Comparison of ENCODE assay signal across 8 cellular contexts in genomic region chr20:22403860-22404608, GRCh38.
DNase-seq lines count a peak whose midpoint lies in the region; ATAC-seq, FAIRE-seq and TF ChIP-seq lines count a peak whose summit lies in the region.

No MANE protein-coding gene starts in this region.

- POLR2A ChIA-PET in GM12878 (lab: Charles Lee) = no interaction called here
- POLR2A ChIA-PET in activated CD4-positive, alpha-beta memory T cell treated with anti-CD3 and anti-CD28 coated beads for 36 hours (lab: Charles Lee) = no interaction called here

- H3K4me1 ChIP-seq in BLaER1 (peaks cover 23% of the 10 kb centered on the region), GM12878 (ENCODE audit: control insufficient read depth, insufficient read depth, low read length) (no peaks in the 10 kb centered on the region; the same call in 1 of the 2 replicates), BE2C (no peaks in the 10 kb centered on the region)

- H3K27me3 Mint-ChIP-seq in activated CD4-positive, alpha-beta memory T cell treated with anti-CD3 and anti-CD28 coated beads for 36 hours = no peaks in the 10 kb centered on the region

- no peak for TF ChIP-seq POLR2A in GM12878 (IDR thresholded peaks at IDR 0.05; ENCODE audit: low read depth, low read length)

- H4K20me1 ChIP-seq in BLaER1 (no peaks in the 10 kb centered on the region), GM12878 (ENCODE audit: control insufficient read depth, insufficient read depth) (no peaks in the 10 kb centered on the region)

- H3K9me3 Mint-ChIP-seq in activated CD4-positive, alpha-beta memory T cell treated with anti-CD3 and anti-CD28 coated beads for 36 hours = peaks cover 3% of the 10 kb centered on the region

- H3K36me3 Mint-ChIP-seq in activated CD4-positive, alpha-beta memory T cell treated with anti-CD3 and anti-CD28 coated beads for 36 hours = no peaks in the 10 kb centered on the region

- ATAC-seq in GM12878 (no peak), HG02852 (IDR thresholded peaks at IDR 0.05; ENCODE audit: unreplicated experiment) (no peak)

- H3K27ac ChIP-seq in BLaER1 (no peak overlapping the region), GM12878 (ENCODE audit: control insufficient read depth, insufficient read depth) (no peak overlapping the region)

- H3K9ac ChIP-seq in BLaER1 = no peak overlapping the region
- no peak overlapping the region for H3K9ac ChIP-seq in GM12878 (ENCODE audit: control insufficient read depth, insufficient read depth, low read length)

- RAD21 ChIA-PET in GM12878 (lab: Charles Lee; ENCODE audit: unreplicated experiment) = no interaction called here

- no peaks in the 10 kb centered on the region for H3K36me3 ChIP-seq in BLaER1
- H3K36me3 ChIP-seq in GM12878 (ENCODE audit: control insufficient read depth in 2 of 2, insufficient read depth in 2 of 2, low read length in 1 of 2) = no peaks in the 10 kb centered on the region
- H3K36me3 ChIP-seq in BE2C = no peaks in the 10 kb centered on the region

- TF ChIP-seq RAD21 in GM12878 (IDR thresholded peaks at IDR 0.05; ENCODE audit: insufficient read depth, low read depth, low read length) = no peak

- no peak for TF ChIP-seq EP300 in GM12878 (IDR thresholded peaks at IDR 0.05; ENCODE audit: borderline replicate concordance in 1 of 2, control insufficient read depth in 1 of 2, low read depth in 2 of 2, low read length in 2 of 2)

- no peak overlapping the region for H3K4me3 Mint-ChIP-seq in activated CD4-positive, alpha-beta memory T cell treated with anti-CD3 and anti-CD28 coated beads for 36 hours

- no TSS peak for BruUV-seq in GM12878 (replicated peaks; lab: Mats Ljungman, UMichigan)

- no peak overlapping the region for H3K27ac Mint-ChIP-seq in activated CD4-positive, alpha-beta memory T cell treated with anti-CD3 and anti-CD28 coated beads for 36 hours

- SMC1A ChIA-PET in GM12878 (lab: Charles Lee; ENCODE audit: uncharacterized antibody, unreplicated experiment) = interaction anchor here (0.6 to 1.2 kb wide), 2 partner anchors 11 to 13 kb away, joined by 3 read pairs; no protein-coding TSS in a partner anchor

- H3K4me2 ChIP-seq in BLaER1 (peak overlapping the region; percentile 3), GM12878 (ENCODE audit: control insufficient read depth, insufficient read depth) (peak overlapping the region; percentile 50)

- intact Hi-C loops in GM12878 (cut with micrococcal nuclease; ENCODE audit: unreplicated experiment) = no loop called here
- intact Hi-C loops in activated CD4-positive, alpha-beta memory T cell treated with anti-CD3 and anti-CD28 coated beads for 36 hours (cut with micrococcal nuclease) = no loop called here

- TF ChIP-seq CTCF in LNCaP clone FGC (IDR thresholded peaks at IDR 0.05; ENCODE audit: control insufficient read depth, extremely low read depth, insufficient read depth) (no peak), GM12878 (IDR thresholded peaks at IDR 0.05 in 2 of 3, conservative IDR thresholded peaks at IDR 0.05 in 1 of 3; ENCODE audit: control insufficient read depth in 2 of 3, extremely low read depth in 1 of 3, insufficient read depth in 1 of 3, low read depth in 3 of 3, low read length in 3 of 3) (no peak), BE2C (IDR thresholded peaks at IDR 0.05; ENCODE audit: low read depth, low read length) (no peak)

- in situ Hi-C loops in GM12878 (cut with MboI) = loop anchor here (5.0 kb wide), 1 partner anchor 48 kb away; no protein-coding TSS in a partner anchor

- no peaks in the 10 kb centered on the region for H3K4me1 Mint-ChIP-seq in activated CD4-positive, alpha-beta memory T cell treated with anti-CD3 and anti-CD28 coated beads for 36 hours (ENCODE audit: low read depth)

- 20% methylated on average over 12 of the region's 12 CpGs for WGBS in GM12878 (ENCODE audit: insufficient coverage, insufficient replicate concordance, low lambda C conversion rate, missing lambda C conversion rate)

- no peak for FAIRE-seq in GM12878 (lab: Jason Lieb, UNC)

- DNase-seq in LNCaP clone FGC (ENCODE audit: low read depth) = peak; percentile 67
- no peak for DNase-seq in GM12878 (ENCODE audit: low read depth, low spot score)
- peak; percentile 60 for DNase-seq in myocyte (ENCODE audit: low read depth)
- DNase-seq in activated CD4-positive, alpha-beta memory T cell treated with anti-CD3 and anti-CD28 coated beads for 36 hours = no peak
- DNase-seq in BE2C = no peak
- no peak for DNase-seq in OCI-M2 (lab: John Stamatoyannopoulos, UW; ENCODE audit: unreplicated experiment)

- H3K4me3 ChIP-seq in BLaER1 (no peak overlapping the region), LNCaP clone FGC (ENCODE audit: low read depth, low read length) (no peak overlapping the region), GM12878 (peak overlapping the region; percentile 50), BE2C (ENCODE audit: low read depth, low read length) (no peak overlapping the region)

- H3K9me3 ChIP-seq in BLaER1 = no peaks in the 10 kb centered on the region
- H3K9me3 ChIP-seq in GM12878 (replicated peaks; ENCODE audit: control insufficient read depth, insufficient read depth, low read length) = no peaks in the 10 kb centered on the region
- H3K9me3 ChIP-seq in BE2C = no peaks in the 10 kb centered on the region

- no peaks in the 10 kb centered on the region for H3K79me2 ChIP-seq in GM12878 (ENCODE audit: control insufficient read depth, insufficient read depth, low read length)

- H2AFZ ChIP-seq in GM12878 (ENCODE audit: control insufficient read depth, low read depth, low read length) = peak overlapping the region; percentile 61

- CTCF ChIA-PET in GM12878 (lab: Yijun Ruan, JAX) = interaction anchor here (1.2 kb wide), 1 partner anchor 28 kb away, joined by 3 read pairs; no protein-coding TSS in a partner anchor
- CTCF ChIA-PET in activated CD4-positive, alpha-beta memory T cell treated with anti-CD3 and anti-CD28 coated beads for 36 hours (lab: Charles Lee) = no interaction called here

- no peaks in the 10 kb centered on the region for H3K27me3 ChIP-seq in BLaER1
- H3K27me3 ChIP-seq in GM12878 (replicated peaks in 1 of 2; ENCODE audit: control insufficient read depth in 2 of 2, insufficient read depth in 2 of 2, low read length in 1 of 2) = no peaks in the 10 kb centered on the region
- no peaks in the 10 kb centered on the region for H3K27me3 ChIP-seq in BE2C

TF ChIP-seq in GM12878, 131 proteins besides CTCF, POLR2A, EP300 and RAD21:
- TF ChIP-seq RAD51 (IDR thresholded peaks at IDR 0.05) = no peak
- TF ChIP-seq IKZF1 (conservative IDR thresholded peaks at IDR 0.05) = no peak
- TF ChIP-seq, protein P1, sequence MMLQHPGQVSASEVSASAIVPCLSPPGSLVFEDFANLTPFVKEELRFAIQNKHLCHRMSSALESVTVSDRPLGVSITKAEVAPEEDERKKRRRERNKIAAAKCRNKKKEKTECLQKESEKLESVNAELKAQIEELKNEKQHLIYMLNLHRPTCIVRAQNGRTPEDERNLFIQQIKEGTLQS (IDR thresholded peaks at IDR 0.05; ENCODE audit: borderline replicate concordance, extremely low read depth, low read depth, low read length) = no peak
- no peak for TF ChIP-seq BACH1 (IDR thresholded peaks at IDR 0.05; ENCODE audit: borderline replicate concordance)
- TF ChIP-seq TCF12 (IDR thresholded peaks at IDR 0.05; ENCODE audit: low read depth, low read length) = no peak
- no peak for TF ChIP-seq HDGF (IDR thresholded peaks at IDR 0.05)
- no peak for TF ChIP-seq PAX5 (IDR thresholded peaks at IDR 0.05; ENCODE audit: borderline replicate concordance, low read depth, low read length)
- no peak for TF ChIP-seq SMARCA5 (IDR thresholded peaks at IDR 0.05)
- no peak for TF ChIP-seq RFX5 (IDR thresholded peaks at IDR 0.05; ENCODE audit: low read depth, low read length)
- TF ChIP-seq ZBTB33 (IDR thresholded peaks at IDR 0.05) = no peak
- no peak for TF ChIP-seq USF1 (IDR thresholded peaks at IDR 0.05; ENCODE audit: borderline replicate concordance, extremely low read length, insufficient read depth, low read depth, low read length)
- no peak for TF ChIP-seq BRCA1 (IDR thresholded peaks at IDR 0.05; ENCODE audit: low read depth, low read length)
- no peak for TF ChIP-seq NR2C2 (IDR thresholded peaks at IDR 0.05; ENCODE audit: borderline replicate concordance, control insufficient read depth, insufficient read length, low read depth)
- TF ChIP-seq BHLHE40 (IDR thresholded peaks at IDR 0.05; ENCODE audit: borderline replicate concordance in 1 of 2, low read depth in 2 of 2, low read length in 1 of 2) = no peak
- no peak for TF ChIP-seq ATF7 (IDR thresholded peaks at IDR 0.05; ENCODE audit: low read depth)
- no peak for TF ChIP-seq ZNF207 (IDR thresholded peaks at IDR 0.05; ENCODE audit: borderline replicate concordance)
- TF ChIP-seq POLR2AphosphoS5 (IDR thresholded peaks at IDR 0.05; ENCODE audit: low read length) = no peak
- TF ChIP-seq ESRRA (IDR thresholded peaks at IDR 0.05; ENCODE audit: low read length) = no peak
- no peak for TF ChIP-seq TBL1XR1 (IDR thresholded peaks at IDR 0.05; ENCODE audit: low read depth, low read length)

Comparison
In these comparisons a context has a peak if more than half of its experiments do, and no peak if none do; other contexts are left out.
1. DNase-seq: peak in LNCaP clone FGC (single experiment) and myocyte (single experiment); none in GM12878 (single experiment), activated CD4-positive, alpha-beta memory T cell treated with anti-CD3 and anti-CD28 coated beads for 36 hours (single experiment), BE2C (single experiment) and OCI-M2 (single experiment).